In the genomic region with DNA sequence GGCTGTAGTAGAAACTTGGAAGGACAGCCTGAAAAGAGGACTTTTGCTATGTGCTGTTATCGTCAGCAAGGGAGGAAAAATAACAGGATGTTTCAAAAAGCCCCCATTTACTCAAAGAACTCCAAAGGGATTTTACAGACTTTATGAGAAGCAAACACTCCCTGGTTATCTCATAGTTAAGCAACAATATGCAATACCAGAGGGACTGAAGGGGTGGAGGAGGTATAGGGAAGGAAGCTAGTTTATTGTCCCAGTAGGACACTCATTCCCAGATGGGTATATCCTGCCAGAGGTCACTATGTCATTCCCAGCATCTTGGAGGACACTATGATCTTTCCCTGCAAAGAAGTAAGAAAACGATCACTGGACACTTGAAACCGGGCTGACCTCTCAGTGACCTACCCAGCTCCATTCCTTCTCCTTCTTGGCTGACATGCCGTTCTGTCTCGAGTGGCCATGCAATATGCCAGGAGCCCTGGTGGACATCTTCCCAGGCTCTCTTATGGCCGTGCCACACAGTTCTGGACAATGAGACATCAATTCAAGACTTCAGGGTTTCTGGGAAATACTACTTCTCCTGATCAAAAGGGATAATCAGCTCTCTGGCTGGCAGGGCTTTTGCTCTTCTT, we compare ENCODE assay signal across 17 cellular contexts.
"Had no signal": no experiment of that assay in that cellular context is flagged by ENCODE, and none has a peak within 500 bp of the region (broad histone marks: within the 10 kb centered on the region; RNA-seq: fewer than 3 reads in every experiment).

No MANE protein-coding gene starts in this region.

- H3K27ac ChIP-seq: epithelial cell of prostate, pancreas, suprapubic skin, WERI-Rb-1 had no signal

- H3K36me3 ChIP-seq: pancreas, suprapubic skin, WERI-Rb-1 had no signal

- DNase-seq: activated CD4-positive, alpha-beta T cell treated with anti-CD3 and anti-CD28 coated beads, Interleukin-2, amount 50 U/mL, for 48 hours; activated CD8-positive, alpha-beta memory T cell treated with anti-CD3 and anti-CD28 coated beads, Interleukin-2, amount 10 ng/mL, durations not matched to agents 7 days and 5 days; activated effector memory CD4-positive, alpha-beta T cell treated with Interleukin-2 at 50 U/mL for 16 hours; activated T-cell treated with anti-CD3 and anti-CD28 coated beads, Interleukin-2, amount 50 U/mL, for 24 hours; effector memory CD8-positive, alpha-beta T cell; hypothalamus; kidney glomerular epithelial cell; mammary epithelial cell; naive thymus-derived CD4-positive, alpha-beta T cell; pancreas; retina; SHP77 treated with DMSO at 0.1 percent for 48 hours; WERI-Rb-1 had no signal

- ATAC-seq: activated CD8-positive, alpha-beta memory T cell treated with anti-CD3 and anti-CD28 coated beads, Interleukin-2, amount 10 ng/mL, durations not matched to agents 7 days and 5 days; activated naive CD4-positive, alpha-beta T cell treated with anti-CD3 and anti-CD28 coated beads, Interleukin-2, amount 50 U/mL, for 72 hours; effector memory CD8-positive, alpha-beta T cell; naive thymus-derived CD4-positive, alpha-beta T cell; SK-N-SH treated with all-trans-retinoic acid at 6 μM for 48 hours had no signal

- H3K27me3 ChIP-seq: pancreas, suprapubic skin had no signal

- H3K9me3 ChIP-seq: pancreas, suprapubic skin had no signal

- H3K4me3 ChIP-seq: pancreas, suprapubic skin had no signal

- H3K4me1 ChIP-seq: pancreas had no signal
